ENCODE assay signal across 1 cellular context in genomic region chr14:65179918-65180724, GRCh38.
TF ChIP-seq lines count a peak whose summit lies in the region.

No MANE protein-coding gene starts in this region.

TF ChIP-seq in GM12878, 131 proteins besides CTCF, POLR2A, EP300 and RAD21 (continued from another document):
- TF ChIP-seq, protein P1, sequence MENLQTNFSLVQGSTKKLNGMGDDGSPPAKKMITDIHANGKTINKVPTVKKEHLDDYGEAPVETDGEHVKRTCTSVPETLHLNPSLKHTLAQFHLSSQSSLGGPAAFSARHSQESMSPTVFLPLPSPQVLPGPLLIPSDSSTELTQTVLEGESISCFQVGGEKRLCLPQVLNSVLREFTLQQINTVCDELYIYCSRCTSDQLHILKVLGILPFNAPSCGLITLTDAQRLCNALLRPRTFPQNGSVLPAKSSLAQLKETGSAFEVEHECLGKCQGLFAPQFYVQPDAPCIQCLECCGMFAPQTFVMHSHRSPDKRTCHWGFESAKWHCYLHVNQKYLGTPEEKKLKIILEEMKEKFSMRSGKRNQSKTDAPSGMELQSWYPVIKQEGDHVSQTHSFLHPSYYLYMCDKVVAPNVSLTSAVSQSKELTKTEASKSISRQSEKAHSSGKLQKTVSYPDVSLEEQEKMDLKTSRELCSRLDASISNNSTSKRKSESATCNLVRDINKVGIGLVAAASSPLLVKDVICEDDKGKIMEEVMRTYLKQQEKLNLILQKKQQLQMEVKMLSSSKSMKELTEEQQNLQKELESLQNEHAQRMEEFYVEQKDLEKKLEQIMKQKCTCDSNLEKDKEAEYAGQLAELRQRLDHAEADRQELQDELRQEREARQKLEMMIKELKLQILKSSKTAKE (IDR thresholded peaks at IDR 0.05; ENCODE audit: low read depth, poor library complexity, severe bottlenecking): peak; percentile 76
- TF ChIP-seq ETV6 (conservative IDR thresholded peaks at IDR 0.05 in 1 of 2, IDR thresholded peaks at IDR 0.05 in 1 of 2; ENCODE audit: borderline replicate concordance in 1 of 2, low read depth in 1 of 2): peak in 1 of 2 experiments; percentile 95; a peak in 2 of 4 replicates
- TF ChIP-seq, protein P2, sequence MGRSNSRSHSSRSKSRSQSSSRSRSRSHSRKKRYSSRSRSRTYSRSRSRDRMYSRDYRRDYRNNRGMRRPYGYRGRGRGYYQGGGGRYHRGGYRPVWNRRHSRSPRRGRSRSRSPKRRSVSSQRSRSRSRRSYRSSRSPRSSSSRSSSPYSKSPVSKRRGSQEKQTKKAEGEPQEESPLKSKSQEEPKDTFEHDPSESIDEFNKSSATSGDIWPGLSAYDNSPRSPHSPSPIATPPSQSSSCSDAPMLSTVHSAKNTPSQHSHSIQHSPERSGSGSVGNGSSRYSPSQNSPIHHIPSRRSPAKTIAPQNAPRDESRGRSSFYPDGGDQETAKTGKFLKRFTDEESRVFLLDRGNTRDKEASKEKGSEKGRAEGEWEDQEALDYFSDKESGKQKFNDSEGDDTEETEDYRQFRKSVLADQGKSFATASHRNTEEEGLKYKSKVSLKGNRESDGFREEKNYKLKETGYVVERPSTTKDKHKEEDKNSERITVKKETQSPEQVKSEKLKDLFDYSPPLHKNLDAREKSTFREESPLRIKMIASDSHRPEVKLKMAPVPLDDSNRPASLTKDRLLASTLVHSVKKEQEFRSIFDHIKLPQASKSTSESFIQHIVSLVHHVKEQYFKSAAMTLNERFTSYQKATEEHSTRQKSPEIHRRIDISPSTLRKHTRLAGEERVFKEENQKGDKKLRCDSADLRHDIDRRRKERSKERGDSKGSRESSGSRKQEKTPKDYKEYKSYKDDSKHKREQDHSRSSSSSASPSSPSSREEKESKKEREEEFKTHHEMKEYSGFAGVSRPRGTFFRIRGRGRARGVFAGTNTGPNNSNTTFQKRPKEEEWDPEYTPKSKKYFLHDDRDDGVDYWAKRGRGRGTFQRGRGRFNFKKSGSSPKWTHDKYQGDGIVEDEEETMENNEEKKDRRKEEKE (IDR thresholded peaks at IDR 0.05): no peak
- peak; percentile 59 for TF ChIP-seq ATF7 (IDR thresholded peaks at IDR 0.05; ENCODE audit: low read depth)
- TF ChIP-seq POU2F2 (IDR thresholded peaks at IDR 0.05; ENCODE audit: borderline replicate concordance, low read depth, low read length): peak; percentile 74; the same call in 2 of the 3 replicates
- TF ChIP-seq BHLHE40 (IDR thresholded peaks at IDR 0.05; ENCODE audit: borderline replicate concordance in 1 of 2, low read depth in 2 of 2, low read length in 1 of 2): peak; percentile 40 to 71
- TF ChIP-seq GATAD2B (conservative IDR thresholded peaks at IDR 0.05; ENCODE audit: low read depth): peak; percentile 76
- peak; percentile 96 for TF ChIP-seq IKZF1 (conservative IDR thresholded peaks at IDR 0.05)
- TF ChIP-seq ZBED1 (IDR thresholded peaks at IDR 0.05; ENCODE audit: borderline replicate concordance): peak; percentile 99
- TF ChIP-seq ZNF24 (IDR thresholded peaks at IDR 0.05): peak; percentile 36
- peak; percentile 28 for TF ChIP-seq USF1 (IDR thresholded peaks at IDR 0.05; ENCODE audit: borderline replicate concordance, extremely low read length, insufficient read depth, low read depth, low read length)
- peak; percentile 98 for TF ChIP-seq JUNB (IDR thresholded peaks at IDR 0.05)
- no peak for TF ChIP-seq ESRRA (IDR thresholded peaks at IDR 0.05; ENCODE audit: low read length)
TF ChIP-seq in GM12878: peak in this region for 51.
